1 cellular context compared by ENCODE assay signal in genomic region chr18:70289351-70290330, GRCh38.
TF ChIP-seq lines count a peak whose summit lies in the region.

No MANE protein-coding gene starts in this region.

TF ChIP-seq in GM23338, 12 proteins besides CTCF, POLR2A, EP300 and RAD21 (continued from another document):
- TF ChIP-seq ZNF331 (CRISPR knock-in tag; IDR thresholded peaks at IDR 0.05; ENCODE audit: low read depth) (no peak), ZNF462 (CRISPR knock-in tag; IDR thresholded peaks at IDR 0.05) (no peak), EZH2phosphoT487 (IDR thresholded peaks at IDR 0.05; ENCODE audit: unreplicated experiment) (no peak), NANOG (IDR thresholded peaks at IDR 0.05; ENCODE audit: borderline replicate concordance) (no peak), ZNF114 (CRISPR knock-in tag; IDR thresholded peaks at IDR 0.05) (no peak), EZH2 (IDR thresholded peaks at IDR 0.05; ENCODE audit: low read depth, unreplicated experiment) (no peak)
